Comparison of ENCODE assay signal across 8 cellular contexts in the genomic region with DNA sequence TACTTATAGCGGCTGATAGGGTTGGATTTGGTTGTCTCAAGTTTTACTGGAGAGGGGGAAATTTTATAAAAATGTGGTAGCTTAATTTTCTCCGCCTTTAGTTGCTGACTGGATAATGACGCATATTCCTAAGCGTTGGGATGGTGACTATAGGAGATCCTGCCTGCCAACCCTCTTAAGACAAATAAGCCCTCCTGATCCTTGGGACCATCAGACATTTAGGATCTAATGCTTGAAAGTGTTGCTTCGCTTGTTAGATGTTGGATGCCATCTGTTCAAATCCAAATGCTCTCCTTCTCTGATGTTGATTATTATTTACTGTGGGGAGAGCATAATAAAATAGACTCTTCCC. TPM values are rescaled to one million over a fixed set of nuclear protein-coding genes. Genes with fewer than 3 reads are reported as not detected.
DNase-seq lines count a peak whose midpoint lies in the region; ATAC-seq, FAIRE-seq and TF ChIP-seq lines count a peak whose summit lies in the region.

No MANE protein-coding gene starts in this region.

- no peaks in the 10 kb centered on the region for H3K9me1 ChIP-seq in endothelial cell of umbilical vein (replicated peaks; ENCODE audit: control insufficient read depth, extremely low read depth, insufficient read depth, low read length)

- H3K79me2 ChIP-seq in OCI-LY3 (ENCODE audit: low read length): 0 out of 2 replicates have a peak, but pooled peaks cover 10% of the 10 kb centered on the region
- H3K79me2 ChIP-seq in endothelial cell of umbilical vein (ENCODE audit: control insufficient read depth, insufficient read depth, low read length): peaks cover 59% of the 10 kb centered on the region
- peaks cover 18% of the 10 kb centered on the region for H3K79me2 ChIP-seq in parathyroid adenoma

- H3K4me1 ChIP-seq in OCI-LY3 (ENCODE audit: low read length) (peaks cover 48% of the 10 kb centered on the region), endothelial cell of umbilical vein (ENCODE audit: control insufficient read depth, extremely low read depth, insufficient read depth, low read length) (peaks cover 32% of the 10 kb centered on the region), parathyroid adenoma (peaks cover 5% of the 10 kb centered on the region)

- H3K9ac ChIP-seq in OCI-LY3 (ENCODE audit: low read length): no peak overlapping the region
- peak overlapping the region; percentile 79 for H3K9ac ChIP-seq in endothelial cell of umbilical vein (replicated peaks; ENCODE audit: extremely low read depth, insufficient read depth, low read length)
- no peak overlapping the region for H3K9ac ChIP-seq in parathyroid adenoma

- ATAC-seq in sciatic nerve (no peak), HG02981 (IDR thresholded peaks at IDR 0.05; ENCODE audit: unreplicated experiment) (no peak), GM21423 (IDR thresholded peaks at IDR 0.05; ENCODE audit: unreplicated experiment) (no peak)

- TF ChIP-seq POLR2A in endothelial cell of umbilical vein (IDR thresholded peaks at IDR 0.05; ENCODE audit: low read depth, low read length): no peak

- intact Hi-C loops in endothelial cell of umbilical vein (cut with micrococcal nuclease) (loop anchor here (1.0 to 2.0 kb wide), 8 partner anchors 54 to 433 kb away; partner anchors contain the start of gene ETFDH), sciatic nerve (cut with DNase I) (loop anchor here (10.0 kb wide), 1 partner anchor 70 kb away; no protein-coding TSS in a partner anchor)

- DNase-seq in EH (ENCODE audit: low read depth) (peak; percentile 55), endothelial cell of umbilical vein (ENCODE audit: low read depth, low spot score) (peak; percentile 74), sciatic nerve (ENCODE audit: low spot score) (no peak), epidermal melanocyte (ENCODE audit: insufficient read length, low spot score) (no peak)

- POLR2A ChIA-PET in endothelial cell of umbilical vein (lab: Charles Lee): interaction anchor here (0.6 kb wide), 1 partner anchor 150 kb away, joined by 3 read pairs; no protein-coding TSS in a partner anchor

- no peak for TF ChIP-seq CTCF in OCI-LY3 (IDR thresholded peaks at IDR 0.05; ENCODE audit: low read depth, low read length)
- TF ChIP-seq CTCF in endothelial cell of umbilical vein (IDR thresholded peaks at IDR 0.05; ENCODE audit: extremely low read depth in 1 of 2, insufficient read depth in 1 of 2, low read depth in 1 of 2, low read length in 2 of 2): no peak
- TF ChIP-seq CTCF in parathyroid adenoma (IDR thresholded peaks at IDR 0.05): no peak

- H3K36me3 ChIP-seq in OCI-LY3 (replicated peaks; ENCODE audit: low read depth, low read length): no peaks in the 10 kb centered on the region
- H3K36me3 ChIP-seq in endothelial cell of umbilical vein (ENCODE audit: control insufficient read depth in 2 of 2, extremely low read depth in 1 of 2, insufficient read depth in 2 of 2, low read length in 2 of 2): no peaks in the 10 kb centered on the region
- H3K36me3 ChIP-seq in parathyroid adenoma (ENCODE audit: control insufficient read depth, insufficient read depth, low read length): no peaks in the 10 kb centered on the region

- H3K9me3 ChIP-seq in OCI-LY3 (ENCODE audit: insufficient read depth, low read length): no peaks in the 10 kb centered on the region
- H3K9me3 ChIP-seq in endothelial cell of umbilical vein (replicated peaks; ENCODE audit: control insufficient read depth, insufficient read depth, low read length): no peaks in the 10 kb centered on the region
- H3K9me3 ChIP-seq in parathyroid adenoma (ENCODE audit: control insufficient read depth, low read length): no peaks in the 10 kb centered on the region

- peaks cover 26% of the 10 kb centered on the region for H3K27me3 ChIP-seq in OCI-LY3 (ENCODE audit: low read depth, low read length)
- H3K27me3 ChIP-seq in endothelial cell of umbilical vein (ENCODE audit: control insufficient read depth in 2 of 2, insufficient read depth in 2 of 2, low read length in 2 of 2): no peaks in the 10 kb centered on the region
- H3K27me3 ChIP-seq in parathyroid adenoma (ENCODE audit: control insufficient read depth, insufficient read depth, low read length): no peaks in the 10 kb centered on the region

- H3K4me2 ChIP-seq in OCI-LY3 (ENCODE audit: low read length) (peak overlapping the region; percentile 71), endothelial cell of umbilical vein (ENCODE audit: insufficient read depth, low read length) (peak overlapping the region; percentile 91), parathyroid adenoma (ENCODE audit: low read length) (peak overlapping the region; percentile 99)

- CTCF ChIA-PET in endothelial cell of umbilical vein (lab: Charles Lee): interaction anchor here (1.1 to 4.1 kb wide), 5 partner anchors 12 to 248 kb away, joined by 3 to 36 read pairs (median 5); no protein-coding TSS in a partner anchor

- H3K27ac ChIP-seq in OCI-LY3 (ENCODE audit: low read length) (no peak overlapping the region), endothelial cell of umbilical vein (ENCODE audit: insufficient read depth, low read depth, low read length) (peak overlapping the region; percentile 96), parathyroid adenoma (no peak overlapping the region)

- H4K20me1 ChIP-seq in OCI-LY3 (ENCODE audit: insufficient read depth, low read length): peaks cover 35% of the 10 kb centered on the region
- H4K20me1 ChIP-seq in endothelial cell of umbilical vein (replicated peaks; ENCODE audit: control insufficient read depth, extremely low read depth, insufficient read depth, low read length): peaks cover 8% of the 10 kb centered on the region

- no peak overlapping the region for H2AFZ ChIP-seq in OCI-LY3 (ENCODE audit: low read depth, low read length)
- H2AFZ ChIP-seq in endothelial cell of umbilical vein (ENCODE audit: low read depth, low read length): no peak overlapping the region
- no peak overlapping the region for H2AFZ ChIP-seq in parathyroid adenoma

- FAIRE-seq in endothelial cell of umbilical vein (lab: Jason Lieb, UNC): no peak

- dilution Hi-C loops in endothelial cell of umbilical vein (cut with MboI; ENCODE audit: extremely low pct_ligation_motif_present, low sequenced_read_pairs): no loop called here

- peak overlapping the region; percentile 93 for H3K4me3 ChIP-seq in OCI-LY3 (ENCODE audit: low read length)
- H3K4me3 ChIP-seq in endothelial cell of umbilical vein (replicated peaks in 1 of 3; ENCODE audit: insufficient read depth in 1 of 3, low read depth in 1 of 3, low read length in 3 of 3): peak overlapping the region; percentile 74 to 97 (median 84)
- peak overlapping the region; percentile 77 for H3K4me3 ChIP-seq in parathyroid adenoma (ENCODE audit: low read depth, low read length)

- BruUV-seq in endothelial cell of umbilical vein (replicated peaks; lab: Mats Ljungman, UMichigan): no TSS peak

TF ChIP-seq in endothelial cell of umbilical vein, 7 proteins besides CTCF, POLR2A, EP300 and RAD21:
- TF ChIP-seq MAX (IDR thresholded peaks at IDR 0.05; ENCODE audit: insufficient read depth, insufficient read length) (no peak), JUN (IDR thresholded peaks at IDR 0.05; ENCODE audit: borderline replicate concordance, insufficient read depth, insufficient read length, low read depth) (no peak), GATA2 (IDR thresholded peaks at IDR 0.05; ENCODE audit: insufficient read depth, insufficient read length, low read depth, low read length) (no peak), FOS (IDR thresholded peaks at IDR 0.05; ENCODE audit: borderline replicate concordance, insufficient read depth, low read length) (peak; percentile 54), MYC (IDR thresholded peaks at IDR 0.05; ENCODE audit: low read depth, low read length) (no peak), POLR2AphosphoS5 (IDR thresholded peaks at IDR 0.05; ENCODE audit: insufficient read depth, low read depth, low read length) (no peak)
TF ChIP-seq in endothelial cell of umbilical vein: peak in this region for 1.

RNA-seq across cellular contexts. Expression of gene RAPGEF2, which starts 2.2 kb away (rescaled TPM):
- 55.2 and 61.6 TPM in 2 replicates for total RNA-seq in endothelial cell of umbilical vein
- 25.4 and 28.7 TPM in 2 replicates for polyA plus RNA-seq in endothelial cell of umbilical vein
- polyA plus RNA-seq in endothelial cell of umbilical vein (2011; cell fraction: cytosol; rRNA removed): 25.9 and 27.1 TPM in 2 replicates
- polyA plus RNA-seq in endothelial cell of umbilical vein (2011; cell fraction: nucleus; rRNA removed): 95.5 and 109 TPM in 2 replicates
- polyA plus RNA-seq in endothelial cell of umbilical vein (2012): 33.4 and 42.7 TPM in 2 replicates
- 163 and 181 TPM in 2 replicates for polyA minus RNA-seq in endothelial cell of umbilical vein
- polyA minus RNA-seq in endothelial cell of umbilical vein (2011; cell fraction: cytosol; rRNA and poly(A)+ RNA removed): 13.7 TPM
- polyA minus RNA-seq in endothelial cell of umbilical vein (2011; cell fraction: nucleus; rRNA and poly(A)+ RNA removed): 126 and 179 TPM in 2 replicates
- 74.0 TPM for total RNA-seq in sciatic nerve

Comparison
In these comparisons a context has a peak if more than half of its experiments do, and no peak if none do; other contexts are left out.
1. DNase-seq: peak in EH (single experiment) and endothelial cell of umbilical vein (single experiment); none in sciatic nerve (single experiment) and epidermal melanocyte (single experiment).
2. Peak in every context shown above with its lines, with median percentiles within 50 percentile points of each other: H3K4me2 ChIP-seq and H3K4me3 ChIP-seq.